1 cellular context compared by ENCODE assay signal in the genomic region with DNA sequence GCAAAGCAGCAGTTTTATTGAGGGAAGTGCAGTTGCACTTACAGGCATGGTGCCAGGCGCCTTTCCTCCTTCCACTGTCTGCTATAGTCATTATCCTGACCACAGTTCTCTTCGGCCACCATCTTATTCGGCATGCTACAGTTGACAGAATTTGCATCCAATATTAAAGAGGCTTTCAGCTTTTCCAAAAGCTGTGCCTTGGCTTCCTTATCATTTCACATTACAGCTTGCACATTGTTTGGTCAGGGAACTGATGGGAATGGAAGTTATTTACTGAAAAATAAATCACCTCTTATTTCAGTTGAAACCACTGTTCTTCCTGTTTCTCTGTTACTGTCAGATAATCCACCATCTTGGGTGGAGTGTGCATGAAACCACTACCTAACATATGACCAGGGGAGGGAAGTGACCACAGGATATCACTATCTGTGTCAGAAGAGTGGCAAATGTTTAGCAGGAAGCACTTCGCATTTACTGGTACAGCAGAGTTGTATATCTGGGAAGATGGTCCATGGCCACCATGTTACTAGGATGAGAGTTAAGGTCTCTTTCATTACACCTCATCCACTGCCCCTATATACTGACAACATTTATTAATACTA.
TF ChIP-seq lines count a peak whose summit lies in the region.

No MANE protein-coding gene starts in this region.

TF ChIP-seq in K562, 482 proteins besides CTCF, POLR2A, EP300 and RAD21 (continued from another document and continues in another):
- TF ChIP-seq, protein P1, sequence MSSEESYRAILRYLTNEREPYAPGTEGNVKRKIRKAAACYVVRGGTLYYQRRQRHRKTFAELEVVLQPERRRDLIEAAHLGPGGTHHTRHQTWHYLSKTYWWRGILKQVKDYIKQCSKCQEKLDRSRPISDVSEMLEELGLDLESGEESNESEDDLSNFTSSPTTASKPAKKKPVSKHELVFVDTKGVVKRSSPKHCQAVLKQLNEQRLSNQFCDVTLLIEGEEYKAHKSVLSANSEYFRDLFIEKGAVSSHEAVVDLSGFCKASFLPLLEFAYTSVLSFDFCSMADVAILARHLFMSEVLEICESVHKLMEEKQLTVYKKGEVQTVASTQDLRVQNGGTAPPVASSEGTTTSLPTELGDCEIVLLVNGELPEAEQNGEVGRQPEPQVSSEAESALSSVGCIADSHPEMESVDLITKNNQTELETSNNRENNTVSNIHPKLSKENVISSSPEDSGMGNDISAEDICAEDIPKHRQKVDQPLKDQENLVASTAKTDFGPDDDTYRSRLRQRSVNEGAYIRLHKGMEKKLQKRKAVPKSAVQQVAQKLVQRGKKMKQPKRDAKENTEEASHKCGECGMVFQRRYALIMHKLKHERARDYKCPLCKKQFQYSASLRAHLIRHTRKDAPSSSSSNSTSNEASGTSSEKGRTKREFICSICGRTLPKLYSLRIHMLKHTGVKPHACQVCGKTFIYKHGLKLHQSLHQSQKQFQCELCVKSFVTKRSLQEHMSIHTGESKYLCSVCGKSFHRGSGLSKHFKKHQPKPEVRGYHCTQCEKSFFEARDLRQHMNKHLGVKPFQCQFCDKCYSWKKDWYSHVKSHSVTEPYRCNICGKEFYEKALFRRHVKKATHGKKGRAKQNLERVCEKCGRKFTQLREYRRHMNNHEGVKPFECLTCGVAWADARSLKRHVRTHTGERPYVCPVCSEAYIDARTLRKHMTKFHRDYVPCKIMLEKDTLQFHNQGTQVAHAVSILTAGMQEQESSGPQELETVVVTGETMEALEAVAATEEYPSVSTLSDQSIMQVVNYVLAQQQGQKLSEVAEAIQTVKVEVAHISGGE (CRISPR knock-in tag; IDR thresholded peaks at IDR 0.05) = peak in 1 of 3 experiments; percentile 73; a peak in 1 of 6 replicates
- TF ChIP-seq, protein P2, sequence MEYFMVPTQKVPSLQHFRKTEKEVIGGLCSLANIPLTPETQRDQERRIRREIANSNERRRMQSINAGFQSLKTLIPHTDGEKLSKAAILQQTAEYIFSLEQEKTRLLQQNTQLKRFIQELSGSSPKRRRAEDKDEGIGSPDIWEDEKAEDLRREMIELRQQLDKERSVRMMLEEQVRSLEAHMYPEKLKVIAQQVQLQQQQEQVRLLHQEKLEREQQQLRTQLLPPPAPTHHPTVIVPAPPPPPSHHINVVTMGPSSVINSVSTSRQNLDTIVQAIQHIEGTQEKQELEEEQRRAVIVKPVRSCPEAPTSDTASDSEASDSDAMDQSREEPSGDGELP (CRISPR knock-in tag; IDR thresholded peaks at IDR 0.05; ENCODE audit: borderline replicate concordance) = peak; percentile 79; the same call in 1 of the 2 replicates
- peak; percentile 77 for TF ChIP-seq GATA2 (CRISPR knock-in tag; IDR thresholded peaks at IDR 0.05)
- TF ChIP-seq FOSL1 (tag; conservative IDR thresholded peaks at IDR 0.05) = peak; percentile 59; the same call in 1 of the 2 replicates
- TF ChIP-seq, protein P3, sequence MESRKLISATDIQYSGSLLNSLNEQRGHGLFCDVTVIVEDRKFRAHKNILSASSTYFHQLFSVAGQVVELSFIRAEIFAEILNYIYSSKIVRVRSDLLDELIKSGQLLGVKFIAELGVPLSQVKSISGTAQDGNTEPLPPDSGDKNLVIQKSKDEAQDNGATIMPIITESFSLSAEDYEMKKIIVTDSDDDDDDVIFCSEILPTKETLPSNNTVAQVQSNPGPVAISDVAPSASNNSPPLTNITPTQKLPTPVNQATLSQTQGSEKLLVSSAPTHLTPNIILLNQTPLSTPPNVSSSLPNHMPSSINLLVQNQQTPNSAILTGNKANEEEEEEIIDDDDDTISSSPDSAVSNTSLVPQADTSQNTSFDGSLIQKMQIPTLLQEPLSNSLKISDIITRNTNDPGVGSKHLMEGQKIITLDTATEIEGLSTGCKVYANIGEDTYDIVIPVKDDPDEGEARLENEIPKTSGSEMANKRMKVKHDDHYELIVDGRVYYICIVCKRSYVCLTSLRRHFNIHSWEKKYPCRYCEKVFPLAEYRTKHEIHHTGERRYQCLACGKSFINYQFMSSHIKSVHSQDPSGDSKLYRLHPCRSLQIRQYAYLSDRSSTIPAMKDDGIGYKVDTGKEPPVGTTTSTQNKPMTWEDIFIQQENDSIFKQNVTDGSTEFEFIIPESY (CRISPR knock-in tag; IDR thresholded peaks at IDR 0.05) = no peak
- TF ChIP-seq IRF2 (CRISPR knock-in tag; IDR thresholded peaks at IDR 0.05) = no peak
- no peak for TF ChIP-seq ZNF77 (CRISPR knock-in tag; IDR thresholded peaks at IDR 0.05)
- no peak for TF ChIP-seq SETDB1 (IDR thresholded peaks at IDR 0.05; ENCODE audit: low read length)
- peak; percentile 46; the same call in 1 of the 2 replicates for TF ChIP-seq TOE1 (IDR thresholded peaks at IDR 0.05; ENCODE audit: borderline replicate concordance)
- no peak for TF ChIP-seq TOE1 (CRISPR knock-in tag; IDR thresholded peaks at IDR 0.05; ENCODE audit: borderline replicate concordance, low read depth)
- no peak for TF ChIP-seq ZNF212 (CRISPR knock-in tag; IDR thresholded peaks at IDR 0.05)
- no peak for TF ChIP-seq ZNF75A (CRISPR knock-in tag; IDR thresholded peaks at IDR 0.05)
- TF ChIP-seq KDM5B (IDR thresholded peaks at IDR 0.05; ENCODE audit: insufficient replicate concordance, low read depth, low read length) = peak; percentile 33
- no peak for TF ChIP-seq KAT2B (IDR thresholded peaks at IDR 0.05; ENCODE audit: low read depth, low read length)
- peak; percentile 91 for TF ChIP-seq DPF2 (IDR thresholded peaks at IDR 0.05)
- TF ChIP-seq CTBP1 (IDR thresholded peaks at IDR 0.05; ENCODE audit: borderline replicate concordance) = peak; percentile 80
- TF ChIP-seq, protein P4, sequence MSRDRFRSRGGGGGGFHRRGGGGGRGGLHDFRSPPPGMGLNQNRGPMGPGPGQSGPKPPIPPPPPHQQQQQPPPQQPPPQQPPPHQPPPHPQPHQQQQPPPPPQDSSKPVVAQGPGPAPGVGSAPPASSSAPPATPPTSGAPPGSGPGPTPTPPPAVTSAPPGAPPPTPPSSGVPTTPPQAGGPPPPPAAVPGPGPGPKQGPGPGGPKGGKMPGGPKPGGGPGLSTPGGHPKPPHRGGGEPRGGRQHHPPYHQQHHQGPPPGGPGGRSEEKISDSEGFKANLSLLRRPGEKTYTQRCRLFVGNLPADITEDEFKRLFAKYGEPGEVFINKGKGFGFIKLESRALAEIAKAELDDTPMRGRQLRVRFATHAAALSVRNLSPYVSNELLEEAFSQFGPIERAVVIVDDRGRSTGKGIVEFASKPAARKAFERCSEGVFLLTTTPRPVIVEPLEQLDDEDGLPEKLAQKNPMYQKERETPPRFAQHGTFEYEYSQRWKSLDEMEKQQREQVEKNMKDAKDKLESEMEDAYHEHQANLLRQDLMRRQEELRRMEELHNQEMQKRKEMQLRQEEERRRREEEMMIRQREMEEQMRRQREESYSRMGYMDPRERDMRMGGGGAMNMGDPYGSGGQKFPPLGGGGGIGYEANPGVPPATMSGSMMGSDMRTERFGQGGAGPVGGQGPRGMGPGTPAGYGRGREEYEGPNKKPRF (IDR thresholded peaks at IDR 0.05; ENCODE audit: low read depth, low read length) = no peak
- peak; percentile 95 for TF ChIP-seq MEIS2 (IDR thresholded peaks at IDR 0.05; ENCODE audit: partially characterized antibody)
- TF ChIP-seq TEAD4 (IDR thresholded peaks at IDR 0.05; ENCODE audit: low read length) = peak; percentile 96
- TF ChIP-seq TEAD4 (CRISPR knock-in tag; IDR thresholded peaks at IDR 0.05; ENCODE audit: borderline replicate concordance) = no peak
- TF ChIP-seq TEAD2 (tag; IDR thresholded peaks at IDR 0.05) = no peak
- peak; percentile 96 for TF ChIP-seq ETV5 (CRISPR knock-in tag; IDR thresholded peaks at IDR 0.05; ENCODE audit: low read depth)
- no peak for TF ChIP-seq NUFIP1 (IDR thresholded peaks at IDR 0.05; ENCODE audit: partially characterized antibody)
- TF ChIP-seq MAFK (IDR thresholded peaks at IDR 0.05; ENCODE audit: low read length) = peak; percentile 40; the same call in 1 of the 2 replicates
- TF ChIP-seq, protein P5, sequence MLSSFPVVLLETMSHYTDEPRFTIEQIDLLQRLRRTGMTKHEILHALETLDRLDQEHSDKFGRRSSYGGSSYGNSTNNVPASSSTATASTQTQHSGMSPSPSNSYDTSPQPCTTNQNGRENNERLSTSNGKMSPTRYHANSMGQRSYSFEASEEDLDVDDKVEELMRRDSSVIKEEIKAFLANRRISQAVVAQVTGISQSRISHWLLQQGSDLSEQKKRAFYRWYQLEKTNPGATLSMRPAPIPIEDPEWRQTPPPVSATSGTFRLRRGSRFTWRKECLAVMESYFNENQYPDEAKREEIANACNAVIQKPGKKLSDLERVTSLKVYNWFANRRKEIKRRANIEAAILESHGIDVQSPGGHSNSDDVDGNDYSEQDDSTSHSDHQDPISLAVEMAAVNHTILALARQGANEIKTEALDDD (IDR thresholded peaks at IDR 0.05) = peak; percentile 90
- no peak; the same call in none of the 2 replicates for TF ChIP-seq SMARCE1 (IDR thresholded peaks at IDR 0.05)
- no peak for TF ChIP-seq FOXJ3 (CRISPR knock-in tag; IDR thresholded peaks at IDR 0.05)
- TF ChIP-seq ZNF584 (CRISPR knock-in tag; IDR thresholded peaks at IDR 0.05; ENCODE audit: low read depth) = peak; percentile 63; the same call in 1 of the 2 replicates
- TF ChIP-seq, protein P6, sequence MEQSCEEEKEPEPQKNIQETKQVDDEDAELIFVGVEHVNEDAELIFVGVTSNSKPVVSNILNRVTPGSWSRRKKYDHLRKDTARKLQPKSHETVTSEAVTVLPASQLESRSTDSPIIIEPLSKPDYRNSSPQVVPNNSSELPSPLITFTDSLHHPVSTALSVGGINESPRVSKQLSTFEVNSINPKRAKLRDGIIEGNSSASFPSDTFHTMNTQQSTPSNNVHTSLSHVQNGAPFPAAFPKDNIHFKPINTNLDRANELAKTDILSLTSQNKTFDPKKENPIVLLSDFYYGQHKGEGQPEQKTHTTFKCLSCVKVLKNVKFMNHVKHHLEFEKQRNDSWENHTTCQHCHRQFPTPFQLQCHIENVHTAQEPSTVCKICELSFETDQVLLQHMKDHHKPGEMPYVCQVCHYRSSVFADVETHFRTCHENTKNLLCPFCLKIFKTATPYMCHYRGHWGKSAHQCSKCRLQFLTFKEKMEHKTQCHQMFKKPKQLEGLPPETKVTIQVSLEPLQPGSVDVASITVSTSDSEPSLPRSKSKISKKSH (CRISPR knock-in tag; IDR thresholded peaks at IDR 0.05) = no peak
- peak; percentile 86 to 91 for TF ChIP-seq ARNT (IDR thresholded peaks at IDR 0.05)
- TF ChIP-seq, protein P7, sequence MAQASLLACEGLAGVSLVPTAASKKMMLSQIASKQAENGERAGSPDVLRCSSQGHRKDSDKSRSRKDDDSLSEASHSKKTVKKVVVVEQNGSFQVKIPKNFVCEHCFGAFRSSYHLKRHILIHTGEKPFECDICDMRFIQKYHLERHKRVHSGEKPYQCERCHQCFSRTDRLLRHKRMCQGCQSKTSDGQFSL (CRISPR knock-in tag; IDR thresholded peaks at IDR 0.05) = no peak
- TF ChIP-seq, protein P7 (tag; IDR thresholded peaks at IDR 0.05) = peak in 1 of 2 experiments; percentile 68; a peak in 1 of 4 replicates
- peak; percentile 85 for TF ChIP-seq MTA3 (IDR thresholded peaks at IDR 0.05; ENCODE audit: borderline replicate concordance)
- TF ChIP-seq HLTF (IDR thresholded peaks at IDR 0.05) = no peak
- TF ChIP-seq NR2C2 (CRISPR knock-in tag; IDR thresholded peaks at IDR 0.05) = no peak
- peak; percentile 85 for TF ChIP-seq NR2C2 (tag; IDR thresholded peaks at IDR 0.05)
- no peak for TF ChIP-seq RFX7 (CRISPR knock-in tag; IDR thresholded peaks at IDR 0.05)
- TF ChIP-seq FOXK1 (CRISPR knock-in tag; IDR thresholded peaks at IDR 0.05; ENCODE audit: borderline replicate concordance) = no peak; the same call in 1 of the 2 replicates
- peak; percentile 57 for TF ChIP-seq MXI1 (IDR thresholded peaks at IDR 0.05; ENCODE audit: low read depth, low read length)
- TF ChIP-seq, protein P8, sequence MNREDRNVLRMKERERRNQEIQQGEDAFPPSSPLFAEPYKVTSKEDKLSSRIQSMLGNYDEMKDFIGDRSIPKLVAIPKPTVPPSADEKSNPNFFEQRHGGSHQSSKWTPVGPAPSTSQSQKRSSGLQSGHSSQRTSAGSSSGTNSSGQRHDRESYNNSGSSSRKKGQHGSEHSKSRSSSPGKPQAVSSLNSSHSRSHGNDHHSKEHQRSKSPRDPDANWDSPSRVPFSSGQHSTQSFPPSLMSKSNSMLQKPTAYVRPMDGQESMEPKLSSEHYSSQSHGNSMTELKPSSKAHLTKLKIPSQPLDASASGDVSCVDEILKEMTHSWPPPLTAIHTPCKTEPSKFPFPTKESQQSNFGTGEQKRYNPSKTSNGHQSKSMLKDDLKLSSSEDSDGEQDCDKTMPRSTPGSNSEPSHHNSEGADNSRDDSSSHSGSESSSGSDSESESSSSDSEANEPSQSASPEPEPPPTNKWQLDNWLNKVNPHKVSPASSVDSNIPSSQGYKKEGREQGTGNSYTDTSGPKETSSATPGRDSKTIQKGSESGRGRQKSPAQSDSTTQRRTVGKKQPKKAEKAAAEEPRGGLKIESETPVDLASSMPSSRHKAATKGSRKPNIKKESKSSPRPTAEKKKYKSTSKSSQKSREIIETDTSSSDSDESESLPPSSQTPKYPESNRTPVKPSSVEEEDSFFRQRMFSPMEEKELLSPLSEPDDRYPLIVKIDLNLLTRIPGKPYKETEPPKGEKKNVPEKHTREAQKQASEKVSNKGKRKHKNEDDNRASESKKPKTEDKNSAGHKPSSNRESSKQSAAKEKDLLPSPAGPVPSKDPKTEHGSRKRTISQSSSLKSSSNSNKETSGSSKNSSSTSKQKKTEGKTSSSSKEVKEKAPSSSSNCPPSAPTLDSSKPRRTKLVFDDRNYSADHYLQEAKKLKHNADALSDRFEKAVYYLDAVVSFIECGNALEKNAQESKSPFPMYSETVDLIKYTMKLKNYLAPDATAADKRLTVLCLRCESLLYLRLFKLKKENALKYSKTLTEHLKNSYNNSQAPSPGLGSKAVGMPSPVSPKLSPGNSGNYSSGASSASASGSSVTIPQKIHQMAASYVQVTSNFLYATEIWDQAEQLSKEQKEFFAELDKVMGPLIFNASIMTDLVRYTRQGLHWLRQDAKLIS (CRISPR knock-in tag; IDR thresholded peaks at IDR 0.05) = no peak; the same call in 1 of the 2 replicates
- TF ChIP-seq ZNF146 (CRISPR knock-in tag; IDR thresholded peaks at IDR 0.05; ENCODE audit: unreplicated experiment) = no peak
- TF ChIP-seq CBFA2T2 (conservative IDR thresholded peaks at IDR 0.05) = peak; percentile 93
- TF ChIP-seq, protein P9, sequence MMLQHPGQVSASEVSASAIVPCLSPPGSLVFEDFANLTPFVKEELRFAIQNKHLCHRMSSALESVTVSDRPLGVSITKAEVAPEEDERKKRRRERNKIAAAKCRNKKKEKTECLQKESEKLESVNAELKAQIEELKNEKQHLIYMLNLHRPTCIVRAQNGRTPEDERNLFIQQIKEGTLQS (IDR thresholded peaks at IDR 0.05) = no peak
- TF ChIP-seq, protein P9 (CRISPR knock-in tag; conservative IDR thresholded peaks at IDR 0.05) = no peak
- TF ChIP-seq TFAM (CRISPR knock-in tag; conservative IDR thresholded peaks at IDR 0.05) = no peak
- TF ChIP-seq ZNF140 (CRISPR knock-in tag; IDR thresholded peaks at IDR 0.05) = no peak
